Comparison of ENCODE assay signal across 8 cellular contexts in genomic region chr12:11500222-11500860, GRCh38.
A peak's percentile ranks its signal among the peaks of the same experiment; 100 is the strongest.
DNase-seq lines count a peak whose midpoint lies in the region; ATAC-seq and TF ChIP-seq lines count a peak whose summit lies in the region.

No MANE protein-coding gene starts in this region.

- no peak for TF ChIP-seq CTCF in epithelial cell of proximal tubule (conservative IDR thresholded peaks at IDR 0.05; ENCODE audit: low read depth, low read length)

- no peak for ATAC-seq in GM19455 (IDR thresholded peaks at IDR 0.05; ENCODE audit: unreplicated experiment)

- H3K4me3 ChIP-seq in epithelial cell of proximal tubule (ENCODE audit: low read depth, low read length) = peak overlapping the region; percentile 23

- DNase-seq in NCI-H1417 (lab: John Stamatoyannopoulos, UW) = peak; percentile 36 to 81 (median 77)
- no peak for DNase-seq in NCI-H1417 treated with DMSO at 0.1 percent for 48 hours (lab: John Stamatoyannopoulos, UW)
- DNase-seq in NCI-H526 treated with DMSO at 0.1 percent for 48 hours (lab: John Stamatoyannopoulos, UW) = peak; percentile 59
- DNase-seq in activated T-cell treated with anti-CD3 and anti-CD28 coated beads for 48 hours (ENCODE audit: low read depth) = peak; percentile 80
- DNase-seq in epithelial cell of proximal tubule (ENCODE audit: low read depth) = no peak
- DNase-seq in midbrain (lab: John Stamatoyannopoulos, UW) = peak; percentile 77
- DNase-seq in stimulated activated CD8-positive, alpha-beta memory T cell treated with anti-CD3 and anti-CD28 coated beads, Interleukin-4, amount 100 ng/mL, for 1 hour (ENCODE audit: low read depth in 2 of 2, low spot score in 1 of 2) = peak; percentile 28 to 55

Comparison
In these comparisons a context has a peak if more than half of its experiments do, and no peak if none do; other contexts are left out.
1. DNase-seq: peak in NCI-H1417 (3 of 3), NCI-H526 treated with DMSO at 0.1 percent for 48 hours (single experiment), activated T-cell treated with anti-CD3 and anti-CD28 coated beads for 48 hours (single experiment), midbrain (single experiment) and stimulated activated CD8-positive, alpha-beta memory T cell treated with anti-CD3 and anti-CD28 coated beads, Interleukin-4, amount 100 ng/mL, for 1 hour (2 of 2); none in NCI-H1417 treated with DMSO at 0.1 percent for 48 hours (single experiment) and epithelial cell of proximal tubule (single experiment).